In the genomic region with DNA sequence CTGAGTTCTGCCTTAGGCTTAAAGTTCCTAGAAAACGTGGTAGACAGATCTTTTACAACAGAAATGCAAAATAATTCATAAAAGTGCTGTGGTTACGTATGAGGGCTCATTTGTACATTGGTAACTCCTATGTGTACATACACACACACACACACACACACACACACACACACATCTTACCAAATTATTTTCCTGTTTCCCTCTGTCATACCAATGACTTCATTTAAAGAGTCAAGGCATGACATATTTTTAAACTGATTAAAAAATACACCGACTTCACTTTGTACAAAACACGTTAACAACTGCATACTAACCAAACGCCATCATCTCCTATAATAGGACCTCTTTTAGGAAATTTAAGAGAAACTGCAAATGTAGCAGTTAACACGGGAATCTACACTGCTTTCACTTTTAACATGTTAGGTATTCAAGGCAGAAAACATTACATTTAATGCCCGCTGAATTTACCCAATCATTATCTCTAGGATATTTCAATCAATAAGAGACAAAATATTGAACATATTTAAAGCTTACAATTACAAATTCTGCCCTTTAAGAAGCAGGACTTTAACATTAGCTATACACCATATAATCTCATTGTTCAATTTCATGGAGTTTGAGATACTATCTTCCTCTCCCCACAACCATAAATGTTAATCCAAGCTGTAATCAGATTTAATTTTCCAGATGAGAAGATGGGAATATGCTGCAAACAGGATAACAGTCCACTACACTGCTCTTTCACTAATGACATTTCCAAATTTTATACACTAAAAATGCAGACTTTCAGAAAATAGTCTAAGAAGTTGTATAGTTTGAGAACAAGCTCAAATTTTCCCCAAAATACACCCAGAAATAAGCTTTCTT, we compare ENCODE assay signal across 19 cellular contexts.
DNase-seq lines count a peak whose midpoint lies in the region; ATAC-seq and TF ChIP-seq lines count a peak whose summit lies in the region.
"Had no signal": no experiment of that assay in that cellular context is flagged by ENCODE, and none has a peak within 500 bp of the region (broad histone marks: within the 10 kb centered on the region; RNA-seq: fewer than 3 reads in every experiment).

No MANE protein-coding gene starts in this region.

- POLR2A ChIA-PET in T-cell (lab: Charles Lee), result no interaction called here

- peaks cover 14% of the 10 kb centered on the region for H3K4me1 Mint-ChIP-seq in activated naive CD4-positive, alpha-beta T cell treated with anti-CD3 and anti-CD28 coated beads, Interleukin-2, amount 50 U/mL, for 24 hours
- H3K4me1 Mint-ChIP-seq in stimulated activated naive B cell treated with anti-CD40 and anti-IgM and Interleukin-4, amounts not matched to agents 10 μg/mL and 1 μg/mL and 100 μg/mL, for 72 hours, result peaks cover 7 to 14% of the 10 kb centered on the region in 2 donors
- H3K4me1 Mint-ChIP-seq in T-cell, result peaks cover 12 to 17% (median 16%) of the 10 kb centered on the region in 3 donors
- H3K4me1 Mint-ChIP-seq: mesothelial cell of epicardium had no signal

- H3K9me3 ChIP-seq in right atrium auricular region, result no peaks in the 10 kb centered on the region
- H3K9me3 ChIP-seq: breast epithelium, pancreas had no signal

- no peaks in the 10 kb centered on the region for H3K27me3 Mint-ChIP-seq in activated naive CD4-positive, alpha-beta T cell treated with anti-CD3 and anti-CD28 coated beads, Interleukin-2, amount 50 U/mL, for 24 hours
- no peaks in the 10 kb centered on the region for H3K27me3 Mint-ChIP-seq in stimulated activated naive B cell treated with anti-CD40 and anti-IgM and Interleukin-4, amounts not matched to agents 10 μg/mL and 1 μg/mL and 100 μg/mL, for 72 hours
- no peaks in the 10 kb centered on the region for H3K27me3 Mint-ChIP-seq in T-cell
- H3K27me3 Mint-ChIP-seq: effector memory CD8-positive, alpha-beta T cell had no signal

- no peaks in the 10 kb centered on the region for H3K36me3 ChIP-seq in right atrium auricular region
- H3K36me3 ChIP-seq: breast epithelium, pancreas had no signal

- peaks cover 6% of the 10 kb centered on the region for H3K36me3 Mint-ChIP-seq in activated naive CD4-positive, alpha-beta T cell treated with anti-CD3 and anti-CD28 coated beads, Interleukin-2, amount 50 U/mL, for 24 hours
- H3K36me3 Mint-ChIP-seq in stimulated activated naive B cell treated with anti-CD40 and anti-IgM and Interleukin-4, amounts not matched to agents 10 μg/mL and 1 μg/mL and 100 μg/mL, for 72 hours, result peaks cover 4 to 9% of the 10 kb centered on the region in 2 donors
- H3K36me3 Mint-ChIP-seq in T-cell, result peaks cover 10% of the 10 kb centered on the region
- H3K36me3 Mint-ChIP-seq: mesothelial cell of epicardium had no signal

- no peaks in the 10 kb centered on the region for H3K9me3 Mint-ChIP-seq in activated naive CD4-positive, alpha-beta T cell treated with anti-CD3 and anti-CD28 coated beads, Interleukin-2, amount 50 U/mL, for 24 hours
- peaks cover 0 to 3% of the 10 kb centered on the region in 2 donors for H3K9me3 Mint-ChIP-seq in stimulated activated naive B cell treated with anti-CD40 and anti-IgM and Interleukin-4, amounts not matched to agents 10 μg/mL and 1 μg/mL and 100 μg/mL, for 72 hours
- H3K9me3 Mint-ChIP-seq in T-cell, result no peaks in the 10 kb centered on the region
- H3K9me3 Mint-ChIP-seq: effector memory CD8-positive, alpha-beta T cell; mesothelial cell of epicardium had no signal

- H3K27ac Mint-ChIP-seq in activated naive CD4-positive, alpha-beta T cell treated with anti-CD3 and anti-CD28 coated beads, Interleukin-2, amount 50 U/mL, for 24 hours, result peak overlapping the region; percentile 13
- peak overlapping the region; percentile 70 for H3K27ac Mint-ChIP-seq in stimulated activated naive B cell treated with anti-CD40 and anti-IgM and Interleukin-4, amounts not matched to agents 10 μg/mL and 1 μg/mL and 100 μg/mL, for 72 hours
- no peak overlapping the region for H3K27ac Mint-ChIP-seq in T-cell
- H3K27ac Mint-ChIP-seq: mesothelial cell of epicardium had no signal

- no peak overlapping the region for H3K27ac ChIP-seq in right atrium auricular region
- H3K27ac ChIP-seq: breast epithelium, pancreas, RWPE1 had no signal

- peak overlapping the region; percentile 37 for H3K4me3 Mint-ChIP-seq in activated naive CD4-positive, alpha-beta T cell treated with anti-CD3 and anti-CD28 coated beads, Interleukin-2, amount 50 U/mL, for 24 hours
- peak overlapping the region; percentile 79 to 81 for H3K4me3 Mint-ChIP-seq in stimulated activated naive B cell treated with anti-CD40 and anti-IgM and Interleukin-4, amounts not matched to agents 10 μg/mL and 1 μg/mL and 100 μg/mL, for 72 hours
- H3K4me3 Mint-ChIP-seq in T-cell, result peak overlapping the region in 1 of 3 donors; percentile 52
- H3K4me3 Mint-ChIP-seq: effector memory CD8-positive, alpha-beta T cell; mesothelial cell of epicardium had no signal

- DNase-seq in activated naive CD4-positive, alpha-beta T cell treated with Interleukin-2 at 50 U/mL for 16 hours, result no peak
- DNase-seq in SK-MEL-5 (ENCODE audit: low read depth, low spot score) (peak; percentile 21), fibroblast of pulmonary artery (ENCODE audit: low read depth) (peak; percentile 8), T-cell (no peak), right atrium auricular region (ENCODE audit: low spot score) (no peak), DMS114 treated with DMSO at 0.1 percent for 48 hours (lab: John Stamatoyannopoulos, UW; ENCODE audit: unreplicated experiment) (no peak)
- no peak for DNase-seq in stimulated activated naive B cell treated with anti-CD40 and anti-IgM and Interleukin-4, amounts not matched to agents 10 μg/mL and 1 μg/mL and 100 μg/mL, for 72 hours
- DNase-seq: activated CD4-positive, alpha-beta T cell treated with anti-CD3 and anti-CD28 coated beads, Interleukin-2, amount 50 U/mL, for 48 hours; activated gamma-delta T cell; effector memory CD8-positive, alpha-beta T cell; foreskin melanocyte; NCI-H1694 treated with DMSO at 0.1 percent for 48 hours; pancreas; substantia nigra; T1000 had no signal

- H3K4me1 ChIP-seq in right atrium auricular region, result peaks cover 0 to 14% of the 10 kb centered on the region in 2 donors
- H3K4me1 ChIP-seq: breast epithelium had no signal

- TF ChIP-seq CTCF in fibroblast of pulmonary artery (IDR thresholded peaks at IDR 0.05; ENCODE audit: low read length, missing control alignments) (no peak), right atrium auricular region (IDR thresholded peaks at IDR 0.05) (no peak)

- H3K4me3 ChIP-seq in fibroblast of pulmonary artery (replicated peaks; ENCODE audit: low read depth, low read length) (no peak overlapping the region), right atrium auricular region (no peak overlapping the region)
- H3K4me3 ChIP-seq: breast epithelium, pancreas had no signal

- H3K27me3 ChIP-seq in right atrium auricular region, result no peaks in the 10 kb centered on the region
- H3K27me3 ChIP-seq: breast epithelium, pancreas had no signal

- CTCF ChIA-PET in T-cell (lab: Charles Lee), result no interaction called here

- no peak for ATAC-seq in stimulated activated naive B cell treated with anti-CD40 and anti-IgM and Interleukin-4, amounts not matched to agents 10 μg/mL and 1 μg/mL and 100 μg/mL, for 72 hours (replicated peaks)
- ATAC-seq in T-cell (replicated peaks in 1 of 4), result no peak
- ATAC-seq: effector memory CD8-positive, alpha-beta T cell; pancreas had no signal

- in situ Hi-C loops in SK-MEL-5 (cut with HindIII; ENCODE audit: low pct_unique_long_range_greater_than_20kb, low sequenced_read_pairs), result no loop called here

Comparison
In these comparisons a context has a peak if more than half of its experiments do, and no peak if none do; other contexts are left out.
1. H3K27ac Mint-ChIP-seq: peak in activated naive CD4-positive, alpha-beta T cell treated with anti-CD3 and anti-CD28 coated beads, Interleukin-2, amount 50 U/mL, for 24 hours (single experiment) and stimulated activated naive B cell treated with anti-CD40 and anti-IgM and Interleukin-4, amounts not matched to agents 10 μg/mL and 1 μg/mL and 100 μg/mL, for 72 hours (single experiment); none in T-cell (0 of 2).
2. DNase-seq: peak in SK-MEL-5 (single experiment) and fibroblast of pulmonary artery (single experiment); none in activated naive CD4-positive, alpha-beta T cell treated with Interleukin-2 at 50 U/mL for 16 hours (single experiment), stimulated activated naive B cell treated with anti-CD40 and anti-IgM and Interleukin-4, amounts not matched to agents 10 μg/mL and 1 μg/mL and 100 μg/mL, for 72 hours (single experiment), T-cell (0 of 34), right atrium auricular region (single experiment) and DMS114 treated with DMSO at 0.1 percent for 48 hours (single experiment).